In genomic region chr7:3033581-3033980, GRCh38 we compare ENCODE assay signal across 19 cellular contexts. TPM values are rescaled to one million over a fixed set of nuclear protein-coding genes. Genes with fewer than 3 reads are reported as not detected.
DNase-seq lines count a peak whose midpoint lies in the region; ATAC-seq lines count a peak whose summit lies in the region.
"Had no signal": no experiment of that assay in that cellular context is flagged by ENCODE, and none has a peak within 500 bp of the region (broad histone marks: within the 10 kb centered on the region; RNA-seq: fewer than 3 reads in every experiment).

No MANE protein-coding gene starts in this region.

- H3K4me3 Mint-ChIP-seq in activated T-helper 17 cell treated with anti-CD3 and anti-CD28 coated beads, Interleukin-2, amount 50 U/mL, for 72 hours = no peak overlapping the region
- no peak overlapping the region for H3K4me3 Mint-ChIP-seq in naive B cell
- H3K4me3 Mint-ChIP-seq: neural progenitor cell; T-helper 2 cell treated with Interferon-gamma antibody and Interleukin-4, amounts not matched to agents 5 μg/mL and 100 μg/mL, for 36 hours had no signal

- no peaks in the 10 kb centered on the region for H3K9me3 Mint-ChIP-seq in activated T-helper 17 cell treated with anti-CD3 and anti-CD28 coated beads, Interleukin-2, amount 50 U/mL, for 72 hours
- H3K9me3 Mint-ChIP-seq in naive B cell = peaks cover 0 to 1% (median 0%) of the 10 kb centered on the region in 7 donors
- H3K9me3 Mint-ChIP-seq: T-helper 2 cell treated with Interferon-gamma antibody and Interleukin-4, amounts not matched to agents 5 μg/mL and 100 μg/mL, for 36 hours had no signal

- peak overlapping the region; percentile 39 for H3K27ac Mint-ChIP-seq in activated T-helper 17 cell treated with anti-CD3 and anti-CD28 coated beads, Interleukin-2, amount 50 U/mL, for 72 hours
- peak overlapping the region in 4 of 6 donors; percentile 75 to 95 (median 82) for H3K27ac Mint-ChIP-seq in naive B cell
- H3K27ac Mint-ChIP-seq: neural progenitor cell; T-helper 2 cell treated with Interferon-gamma antibody and Interleukin-4, amounts not matched to agents 5 μg/mL and 100 μg/mL, for 36 hours had no signal

- H3K27me3 Mint-ChIP-seq in activated T-helper 17 cell treated with anti-CD3 and anti-CD28 coated beads, Interleukin-2, amount 50 U/mL, for 72 hours = no peaks in the 10 kb centered on the region
- no peaks in the 10 kb centered on the region for H3K27me3 Mint-ChIP-seq in naive B cell

- peak; percentile 53 for DNase-seq in DMS 273 (lab: John Stamatoyannopoulos, UW; ENCODE audit: unreplicated experiment)
- no peak for DNase-seq in DMS 273 treated with DMSO at 0.1 percent for 48 hours (lab: John Stamatoyannopoulos, UW)
- peak; percentile 5 for DNase-seq in MV-4-11 (lab: John Stamatoyannopoulos, UW)
- DNase-seq in naive B cell = no peak
- no peak for DNase-seq in COR-L47 (lab: John Stamatoyannopoulos, UW)
- no peak for DNase-seq in DMS79 (lab: John Stamatoyannopoulos, UW)
- DNase-seq in NCI-H345 (lab: John Stamatoyannopoulos, UW) = no peak
- DNase-seq: activated CD4-positive, alpha-beta T cell treated with anti-CD3 and anti-CD28 coated beads for 1 hour; activated CD8-positive, alpha-beta memory T cell treated with anti-CD3 and anti-CD28 coated beads, Interleukin-2, amount 50 U/mL, for 48 hours; DND-41; esophagus squamous epithelium; NCI-H2029; NCI-H524 treated with DMSO at 0.1 percent for 48 hours; SHP77; trophoblast cell had no signal

- H3K4me1 Mint-ChIP-seq in activated T-helper 17 cell treated with anti-CD3 and anti-CD28 coated beads, Interleukin-2, amount 50 U/mL, for 72 hours = peaks cover 54% of the 10 kb centered on the region
- peaks cover 46 to 79% (median 59%) of the 10 kb centered on the region in 3 donors for H3K4me1 Mint-ChIP-seq in naive B cell

- peaks cover 92% of the 10 kb centered on the region for H3K36me3 Mint-ChIP-seq in activated T-helper 17 cell treated with anti-CD3 and anti-CD28 coated beads, Interleukin-2, amount 50 U/mL, for 72 hours (ENCODE audit: low read depth)
- peaks cover 13 to 27% of the 10 kb centered on the region in 2 donors for H3K36me3 Mint-ChIP-seq in naive B cell

- ATAC-seq in activated T-helper 17 cell treated with anti-CD3 and anti-CD28 coated beads, Interleukin-2, amount 50 U/mL, for 72 hours (replicated peaks) = no peak
- peak in 1 of 2 donors; percentile 33 for ATAC-seq in naive B cell (ENCODE audit: low read depth in 2 of 2)

RNA-seq across cellular contexts. Expression of gene CARD11, which starts 10.1 kb away (rescaled TPM):
- total RNA-seq in activated T-helper 17 cell treated with anti-CD3 and anti-CD28 coated beads, Interleukin-2, amount 50 U/mL, for 72 hours = 100 to 1,000 TPM in 1 of 2 donors, 10 to 100 TPM in 1; 98.7 to 112 TPM
- 10 to 100 TPM in 5 of 6 donors, 1 to 10 TPM in 1; 9.4 to 55.3 (median 17.5) TPM for polyA plus RNA-seq in naive B cell (ENCODE audit: low read depth in 6 of 6)
- polyA plus RNA-seq: BJ had no signal

Comparison
In these comparisons a context has a peak if more than half of its experiments do, and no peak if none do; other contexts are left out.
1. DNase-seq: peak in DMS 273 (single experiment) and MV-4-11 (single experiment); none in DMS 273 treated with DMSO at 0.1 percent for 48 hours (single experiment), naive B cell (single experiment), COR-L47 (single experiment), DMS79 (single experiment) and NCI-H345 (single experiment).